20 cellular contexts compared by ENCODE assay signal in genomic region chr7:95026421-95027072, GRCh38.
DNase-seq lines count a peak whose midpoint lies in the region; ATAC-seq and TF ChIP-seq lines count a peak whose summit lies in the region.
"Had no signal": no experiment of that assay in that cellular context is flagged by ENCODE, and none has a peak within 500 bp of the region (broad histone marks: within the 10 kb centered on the region; RNA-seq: fewer than 3 reads in every experiment).

No MANE protein-coding gene starts in this region.

- intact Hi-C loops in left colon (cut with DNase I, micrococcal nuclease) (no loop called here), thyroid gland (cut with DNase I) (no loop called here), MCF 10A (cut with micrococcal nuclease) (no loop called here)

- H3K4me3 ChIP-seq in HEK293 (ENCODE audit: low read depth, low read length), result no peak overlapping the region
- no peak overlapping the region for H3K4me3 ChIP-seq in thyroid gland (replicated peaks in 1 of 3)
- no peak overlapping the region for H3K4me3 ChIP-seq in H7 (ENCODE audit: insufficient read depth, low read depth, low read length)
- H3K4me3 ChIP-seq: GM23338, PC-9 had no signal

- CTCF ChIA-PET in HEK293 (lab: Yijun Ruan, JAX), result interaction anchor here (0.6 kb wide), 1 partner anchor 451 kb away, joined by 4 read pairs; no protein-coding TSS in a partner anchor
- CTCF ChIA-PET in MCF 10A (lab: Yijun Ruan, JAX), result no interaction called here

- peak; percentile 35 for ATAC-seq in left colon
- ATAC-seq: GM23338, HCT116, SK-N-SH treated with all-trans-retinoic acid at 6 μM for 48 hours had no signal

- H3K36me3 Mint-ChIP-seq in MCF 10A (ENCODE audit: insufficient read depth, unreplicated experiment), result no peaks in the 10 kb centered on the region
- H3K36me3 Mint-ChIP-seq: CD8-positive, alpha-beta memory T cell had no signal

- H3K4me1 Mint-ChIP-seq in MCF 10A (ENCODE audit: insufficient read depth, unreplicated experiment), result no peaks in the 10 kb centered on the region
- H3K4me1 Mint-ChIP-seq: CD8-positive, alpha-beta memory T cell had no signal

- POLR2A ChIA-PET in HEK293 (lab: Yijun Ruan, JAX) (no interaction called here), MCF 10A (lab: Yijun Ruan, JAX) (no interaction called here)

- H3K27me3 ChIP-seq in thyroid gland (no peaks in the 10 kb centered on the region), H7 (ENCODE audit: control insufficient read depth, insufficient read depth, low read length) (no peaks in the 10 kb centered on the region)

- peaks cover 36% of the 10 kb centered on the region for H3K9me3 Mint-ChIP-seq in MCF 10A (ENCODE audit: unreplicated experiment)

- H3K9me3 ChIP-seq in HEK293 (ENCODE audit: control insufficient read depth, insufficient read depth, low read depth, low read length), result no peaks in the 10 kb centered on the region
- no peaks in the 10 kb centered on the region for H3K9me3 ChIP-seq in thyroid gland

- no peak for TF ChIP-seq POLR2A in thyroid gland (IDR thresholded peaks at IDR 0.05)

- H3K27me3 Mint-ChIP-seq in MCF 10A (ENCODE audit: insufficient read depth, unreplicated experiment), result no peaks in the 10 kb centered on the region
- H3K27me3 Mint-ChIP-seq: CD8-positive, alpha-beta memory T cell had no signal

- 55 to 63% methylated on average over 5 to 6 of the region's 6 CpGs for WGBS in thyroid gland, 2 donors

- H3K4me1 ChIP-seq in HEK293 (ENCODE audit: control insufficient read depth, insufficient read depth, low read length) (no peaks in the 10 kb centered on the region), thyroid gland (peaks cover 0 to 5% of the 10 kb centered on the region in 2 donors)

- DNase-seq in SHP77 treated with DMSO at 0.1 percent for 48 hours (lab: John Stamatoyannopoulos, UW) (peak; percentile 12), SHP77 (lab: John Stamatoyannopoulos, UW) (no peak), left colon (no peak), thyroid gland (peak; percentile 40 to 46), H7 (no peak), MCF 10A (ENCODE audit: unreplicated experiment) (no peak), NCI-H2196 (lab: John Stamatoyannopoulos, UW; ENCODE audit: unreplicated experiment) (no peak)
- DNase-seq: CD8-positive, alpha-beta memory T cell; DMS79; Karpas-422; NCI-H1694; NCI-H2081 treated with DMSO at 0.1 percent for 48 hours; NCI-H446 treated with DMSO at 0.1 percent for 48 hours; PC-9 had no signal

- TF ChIP-seq CTCF in HEK293 (tag by site-specific recombination; IDR thresholded peaks at IDR 0.05) (no peak), thyroid gland (IDR thresholded peaks at IDR 0.05) (no peak), MCF 10A (IDR thresholded peaks at IDR 0.05; ENCODE audit: unreplicated experiment) (no peak)

- H3K4me3 Mint-ChIP-seq in MCF 10A (ENCODE audit: unreplicated experiment), result no peak overlapping the region
- H3K4me3 Mint-ChIP-seq: CD8-positive, alpha-beta memory T cell; GM23338 had no signal

- BruUV-seq in MCF 10A (replicated peaks; lab: Mats Ljungman, UMichigan), result no TSS peak

- no peak overlapping the region for H3K27ac Mint-ChIP-seq in MCF 10A (ENCODE audit: low read depth, unreplicated experiment)
- H3K27ac Mint-ChIP-seq: CD8-positive, alpha-beta memory T cell had no signal

- H3K27ac ChIP-seq in HEK293 (ENCODE audit: extremely low read depth, low read depth, low read length), result no peak overlapping the region
- no peak overlapping the region for H3K27ac ChIP-seq in thyroid gland
- H3K27ac ChIP-seq: C4-2B, PC-9, RWPE1 had no signal

- H3K36me3 ChIP-seq in HEK293 (ENCODE audit: control insufficient read depth in 2 of 2, insufficient read depth in 1 of 2, low read length in 2 of 2), result no peaks in the 10 kb centered on the region
- H3K36me3 ChIP-seq in thyroid gland, result no peaks in the 10 kb centered on the region
- H3K36me3 ChIP-seq in H7 (replicated peaks; ENCODE audit: control insufficient read depth, insufficient read depth, low read length), result no peaks in the 10 kb centered on the region

TF ChIP-seq in HEK293, 187 proteins besides CTCF, POLR2A, EP300 and RAD21:
- TF ChIP-seq PRDM10 (tag by site-specific recombination; IDR thresholded peaks at IDR 0.05), result 0 out of 2 replicates have a peak, but pooled peaks have one; percentile 29
- no peak for TF ChIP-seq ZNF473 (tag by site-specific recombination; IDR thresholded peaks at IDR 0.05)

Comparison
In these comparisons a context has a peak if more than half of its experiments do, and no peak if none do; other contexts are left out.
1. DNase-seq: peak in SHP77 treated with DMSO at 0.1 percent for 48 hours (single experiment) and thyroid gland (2 of 2); none in SHP77 (0 of 2), left colon (0 of 2), H7 (single experiment), MCF 10A (single experiment) and NCI-H2196 (single experiment).